ENCODE assay signal across 11 cellular contexts in genomic region chr10:119680668-119681070, GRCh38. TPM values are rescaled to one million over a fixed set of nuclear protein-coding genes. Genes with fewer than 3 reads are reported as not detected.
DNase-seq lines count a peak whose midpoint lies in the region; ATAC-seq and TF ChIP-seq lines count a peak whose summit lies in the region.
"Had no signal": no experiment of that assay in that cellular context is flagged by ENCODE, and none has a peak within 500 bp of the region (broad histone marks: within the 10 kb centered on the region; RNA-seq: fewer than 3 reads in every experiment).

No MANE protein-coding gene starts in this region.

- POLR2A ChIA-PET in PC-9 (lab: Charles Lee; ENCODE audit: unreplicated experiment) = interaction anchor here (0.5 to 0.7 kb wide), 3 partner anchors 46 to 213 kb away, joined by 3 to 15 read pairs (median 4); no protein-coding TSS in a partner anchor
- POLR2A ChIA-PET in naive thymus-derived CD4-positive, alpha-beta T cell (lab: Charles Lee) = interaction anchor here (0.6 kb wide), 1 partner anchor 188 kb away, joined by 3 read pairs; no protein-coding TSS in a partner anchor

- peaks cover 0 to 3% (median 0%) of the 10 kb centered on the region in 5 donors for H3K27me3 Mint-ChIP-seq in naive thymus-derived CD4-positive, alpha-beta T cell
- no peaks in the 10 kb centered on the region for H3K27me3 Mint-ChIP-seq in activated naive CD8-positive, alpha-beta T cell treated with anti-CD3 and anti-CD28 coated beads for 36 hours

- H3K27ac ChIP-seq in ACC112 (ENCODE audit: low read depth, low read length) = peak overlapping the region; percentile 65
- H3K27ac ChIP-seq in PC-9 = peak overlapping the region; percentile 99
- peak overlapping the region; percentile 99 for H3K27ac ChIP-seq in epithelial cell of prostate
- no peak overlapping the region for H3K27ac ChIP-seq in naive thymus-derived CD4-positive, alpha-beta T cell (ENCODE audit: low read depth, low read length)

- H3K27me3 ChIP-seq in ACC112 (ENCODE audit: insufficient read depth, low read length) (no peaks in the 10 kb centered on the region), PC-9 (ENCODE audit: insufficient read depth, low read depth) (no peaks in the 10 kb centered on the region)
- H3K27me3 ChIP-seq in naive thymus-derived CD4-positive, alpha-beta T cell (ENCODE audit: control insufficient read depth in 2 of 2, insufficient read depth in 2 of 2, low read length in 2 of 2) = no peaks in the 10 kb centered on the region
- H3K27me3 ChIP-seq: dorsolateral prefrontal cortex had no signal

- intact Hi-C loops in PC-9 (cut with micrococcal nuclease; ENCODE audit: unreplicated experiment) = loop anchor here (1.0 to 5.0 kb wide), 3 partner anchors 14 to 588 kb away; no protein-coding TSS in a partner anchor
- intact Hi-C loops in naive thymus-derived CD4-positive, alpha-beta T cell (cut with micrococcal nuclease) = no loop called here

- peaks cover 77% of the 10 kb centered on the region for H3F3A ChIP-seq in PC-9 (ENCODE audit: insufficient read depth, low read depth)

- H3K9me3 Mint-ChIP-seq in naive thymus-derived CD4-positive, alpha-beta T cell = no peaks in the 10 kb centered on the region
- no peaks in the 10 kb centered on the region for H3K9me3 Mint-ChIP-seq in activated naive CD8-positive, alpha-beta T cell treated with anti-CD3 and anti-CD28 coated beads for 36 hours

- H4K20me1 ChIP-seq in PC-9 (ENCODE audit: insufficient read depth) = no peaks in the 10 kb centered on the region

- no peaks in the 10 kb centered on the region for H3K79me2 ChIP-seq in ACC112 (ENCODE audit: control insufficient read depth, insufficient read depth, low read length, unreplicated experiment)
- H3K79me2 ChIP-seq in PC-9 (ENCODE audit: low read depth) = peaks cover 7% of the 10 kb centered on the region; the same call in 1 of the 2 replicates

- peaks cover 42% of the 10 kb centered on the region for H3K4me1 ChIP-seq in ACC112 (ENCODE audit: control insufficient read depth, insufficient read depth, low read length, unreplicated experiment)
- H3K4me1 ChIP-seq in PC-9 (replicated peaks; ENCODE audit: insufficient read depth) = peaks cover 65% of the 10 kb centered on the region
- peaks cover 0 to 5% of the 10 kb centered on the region in 2 donors for H3K4me1 ChIP-seq in naive thymus-derived CD4-positive, alpha-beta T cell (ENCODE audit: control insufficient read depth in 2 of 2, insufficient read depth in 2 of 2, low read length in 2 of 2)

- peaks cover 7 to 26% (median 18%) of the 10 kb centered on the region in 7 donors for H3K4me1 Mint-ChIP-seq in naive thymus-derived CD4-positive, alpha-beta T cell
- H3K4me1 Mint-ChIP-seq in activated naive CD8-positive, alpha-beta T cell treated with anti-CD3 and anti-CD28 coated beads for 36 hours = peaks cover 21% of the 10 kb centered on the region
- H3K4me1 Mint-ChIP-seq: B cell had no signal

- BruUV-seq in PC-9 (replicated peaks; lab: Mats Ljungman, UMichigan) = TSS peak; percentile 14

- H2AFZ ChIP-seq in ACC112 (ENCODE audit: low read length, unreplicated experiment) = no peak overlapping the region
- H2AFZ ChIP-seq in PC-9 = no peak overlapping the region

- peak overlapping the region; percentile 69 for H3K4me2 ChIP-seq in PC-9

- H3K36me3 ChIP-seq in ACC112 (ENCODE audit: insufficient read depth, low read length) (peaks cover 6% of the 10 kb centered on the region; the same call in 1 of the 2 replicates), PC-9 (ENCODE audit: low read depth) (0 out of 2 replicates have a peak, but pooled peaks cover 7% of the 10 kb centered on the region)
- peaks cover 0 to 24% (median 0%) of the 10 kb centered on the region in 3 experiments for H3K36me3 ChIP-seq in naive thymus-derived CD4-positive, alpha-beta T cell (ENCODE audit: control insufficient read depth in 2 of 3, insufficient read depth in 3 of 3, low read length in 3 of 3)

- H3K9me3 ChIP-seq in PC-9 (ENCODE audit: insufficient read depth, low read depth) = no peaks in the 10 kb centered on the region
- H3K9me3 ChIP-seq in naive thymus-derived CD4-positive, alpha-beta T cell (ENCODE audit: control insufficient read depth in 2 of 3, low read length in 3 of 3) = no peaks in the 10 kb centered on the region

- H3K4me3 ChIP-seq in ACC112 (ENCODE audit: low read depth, low read length) (no peak overlapping the region), PC-9 (peak overlapping the region; percentile 28; the same call in 1 of the 2 replicates)
- H3K4me3 ChIP-seq in naive thymus-derived CD4-positive, alpha-beta T cell (ENCODE audit: low read length) = no peak overlapping the region
- H3K4me3 ChIP-seq: dorsolateral prefrontal cortex had no signal

- TF ChIP-seq CTCF in PC-9 (conservative IDR thresholded peaks at IDR 0.05) = no peak

- no peak for ATAC-seq in naive thymus-derived CD4-positive, alpha-beta T cell
- ATAC-seq in GM21576 (IDR thresholded peaks at IDR 0.05; ENCODE audit: unreplicated experiment) (no peak), GM21825 (IDR thresholded peaks at IDR 0.05; ENCODE audit: unreplicated experiment) (no peak), HG03139 (IDR thresholded peaks at IDR 0.05; ENCODE audit: unreplicated experiment) (no peak)

- H3K4me3 Mint-ChIP-seq in naive thymus-derived CD4-positive, alpha-beta T cell = no peak overlapping the region
- no peak overlapping the region for H3K4me3 Mint-ChIP-seq in activated naive CD8-positive, alpha-beta T cell treated with anti-CD3 and anti-CD28 coated beads for 36 hours
- H3K4me3 Mint-ChIP-seq: B cell had no signal

- CTCF ChIA-PET in PC-9 (lab: Charles Lee) = interaction anchor here (1.5 kb wide), 1 partner anchor 70 kb away, joined by 3 read pairs; no protein-coding TSS in a partner anchor
- CTCF ChIA-PET in naive thymus-derived CD4-positive, alpha-beta T cell (lab: Charles Lee) = no interaction called here

- H3K9me2 ChIP-seq in PC-9 (ENCODE audit: insufficient read depth) = no peaks in the 10 kb centered on the region

- peak overlapping the region in 6 of 9 donors; percentile 3 to 86 (median 40) for H3K27ac Mint-ChIP-seq in naive thymus-derived CD4-positive, alpha-beta T cell
- no peak overlapping the region for H3K27ac Mint-ChIP-seq in activated naive CD8-positive, alpha-beta T cell treated with anti-CD3 and anti-CD28 coated beads for 36 hours
- H3K27ac Mint-ChIP-seq: B cell had no signal

- peaks cover 0 to 14% (median 5%) of the 10 kb centered on the region in 5 donors for H3K36me3 Mint-ChIP-seq in naive thymus-derived CD4-positive, alpha-beta T cell
- H3K36me3 Mint-ChIP-seq in activated naive CD8-positive, alpha-beta T cell treated with anti-CD3 and anti-CD28 coated beads for 36 hours = peaks cover 5% of the 10 kb centered on the region

- DNase-seq in PC-9 (peak in 1 of 2 experiments; percentile 67), epithelial cell of prostate (ENCODE audit: low read depth, low spot score) (peak; percentile 83)
- DNase-seq in naive thymus-derived CD4-positive, alpha-beta T cell = no peak
- DNase-seq in activated naive CD8-positive, alpha-beta T cell treated with anti-CD3 and anti-CD28 coated beads for 36 hours = no peak
- DNase-seq: activated effector memory CD4-positive, alpha-beta T cell treated with anti-CD3 and anti-CD28 coated beads, Interleukin-2, amount 50 U/mL, for 16 hours; dorsolateral prefrontal cortex had no signal

RNA-seq across cellular contexts. Expression of gene BAG3, which starts 29.5 kb away (rescaled TPM):
- 62.7 and 75.7 TPM in 2 replicates for total RNA-seq in PC-9 (2021)
- 10 to 100 TPM; 21.9 to 44.5 (median 23.1) TPM for total RNA-seq in naive thymus-derived CD4-positive, alpha-beta T cell
- polyA plus RNA-seq in naive thymus-derived CD4-positive, alpha-beta T cell = 10 to 100 TPM; 17.3 to 64.3 TPM
- total RNA-seq in activated naive CD8-positive, alpha-beta T cell treated with anti-CD3 and anti-CD28 coated beads for 36 hours = 10 to 100 TPM; 15.3 to 17.5 TPM

RNA-seq across cellular contexts. Expression of gene INPP5F, which starts 45.2 kb away (rescaled TPM):
- 11.4 and 12.4 TPM in 2 replicates for total RNA-seq in PC-9 (2021)
- total RNA-seq in naive thymus-derived CD4-positive, alpha-beta T cell = 10 to 100 TPM in 3 of 5 experiments, 1 to 10 TPM in 2; 8.5 to 12.1 (median 10.0) TPM
- 1 to 10 TPM; 3.4 to 3.5 TPM for polyA plus RNA-seq in naive thymus-derived CD4-positive, alpha-beta T cell
- total RNA-seq in activated naive CD8-positive, alpha-beta T cell treated with anti-CD3 and anti-CD28 coated beads for 36 hours = 10 to 100 TPM; 19.1 to 20.2 TPM
